ENCODE assay signal across 22 cellular contexts in the genomic region with DNA sequence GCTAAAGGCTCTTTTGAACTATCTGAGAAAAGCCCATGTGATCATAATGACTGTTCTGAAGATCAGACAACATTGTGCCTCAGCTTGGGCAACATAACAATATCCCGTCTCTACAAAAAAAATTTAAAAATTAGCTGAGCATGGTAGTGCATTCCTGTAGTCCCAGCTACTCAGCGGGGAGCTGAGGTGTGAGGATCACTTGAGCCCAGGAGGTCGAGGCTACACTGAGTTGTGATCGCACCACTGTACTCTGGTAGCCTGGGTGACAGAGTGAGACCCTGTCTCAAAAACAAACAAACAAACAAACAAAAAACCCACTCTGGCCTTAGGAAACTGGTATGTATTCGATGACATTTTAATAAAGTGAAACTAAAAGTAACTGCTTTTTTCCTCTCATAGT.
"Had no signal": no experiment of that assay in that cellular context is flagged by ENCODE, and none has a peak within 500 bp of the region (broad histone marks: within the 10 kb centered on the region; RNA-seq: fewer than 3 reads in every experiment).

No MANE protein-coding gene starts in this region.

- ATAC-seq: activated CD8-positive, alpha-beta memory T cell treated with anti-CD3 and anti-CD28 coated beads, Interleukin-2, amount 10 ng/mL, durations not matched to agents 7 days and 5 days; WTC11 had no signal

- H3K27me3 ChIP-seq: breast epithelium, Peyer's patch, SJCRH30 had no signal

- DNase-seq: activated CD4-positive, alpha-beta T cell treated with anti-CD3 and anti-CD28 coated beads for 48 hours; activated CD4-positive, alpha-beta T cell treated with anti-CD3 and anti-CD28 coated beads, Interleukin-2, amount 50 U/mL, for 48 hours; activated CD4-positive, CD25-positive, alpha-beta regulatory T cell treated with anti-CD3 and anti-CD28 coated beads, Interleukin-2, amount 50 U/mL, for 72 hours; activated CD8-positive, alpha-beta memory T cell treated with anti-CD3 and anti-CD28 coated beads, Interleukin-2, amount 10 ng/mL, durations not matched to agents 7 days and 5 days; activated effector memory CD4-positive, alpha-beta T cell treated with Interleukin-2 at 50 U/mL for 16 hours; activated naive CD4-positive, alpha-beta T cell; activated T-cell treated with anti-CD3 and anti-CD28 coated beads, Interleukin-2, amount 50 U/mL, for 24 hours; aorta; caudate nucleus; NCI-H1105 treated with DMSO at 0.1 percent for 48 hours; NCI-H1436 treated with DMSO at 0.1 percent for 48 hours; NCI-H187; NCI-H2081; NCI-H510A treated with DMSO at 0.1 percent for 48 hours; NCI-H69; Peyer's patch; Right ventricle myocardium superior; SJCRH30; T-helper 9 cell had no signal

- H3K4me3 ChIP-seq: breast epithelium, Peyer's patch, SJCRH30 had no signal

- H3K9me3 ChIP-seq: breast epithelium, Peyer's patch, SJCRH30 had no signal

- H3K36me3 ChIP-seq: breast epithelium, Peyer's patch, SJCRH30 had no signal

- H3K4me1 ChIP-seq: breast epithelium, Peyer's patch had no signal

- H3K27ac ChIP-seq: breast epithelium, Peyer's patch, RWPE1, SJCRH30 had no signal
